ENCODE assay signal across 1 cellular context in genomic region chr2:28695245-28695647, GRCh38.
TF ChIP-seq lines count a peak whose summit lies in the region.

No MANE protein-coding gene starts in this region.

TF ChIP-seq in IMR-90, 13 proteins besides CTCF, POLR2A, EP300 and RAD21 (continued from another document):
- TF ChIP-seq MXI1 (IDR thresholded peaks at IDR 0.05; ENCODE audit: borderline replicate concordance, low read depth, low read length) (no peak), CHD1 (IDR thresholded peaks at IDR 0.05; ENCODE audit: low read depth, low read length) (no peak)
